ENCODE assay signal across 31 cellular contexts in the genomic region with DNA sequence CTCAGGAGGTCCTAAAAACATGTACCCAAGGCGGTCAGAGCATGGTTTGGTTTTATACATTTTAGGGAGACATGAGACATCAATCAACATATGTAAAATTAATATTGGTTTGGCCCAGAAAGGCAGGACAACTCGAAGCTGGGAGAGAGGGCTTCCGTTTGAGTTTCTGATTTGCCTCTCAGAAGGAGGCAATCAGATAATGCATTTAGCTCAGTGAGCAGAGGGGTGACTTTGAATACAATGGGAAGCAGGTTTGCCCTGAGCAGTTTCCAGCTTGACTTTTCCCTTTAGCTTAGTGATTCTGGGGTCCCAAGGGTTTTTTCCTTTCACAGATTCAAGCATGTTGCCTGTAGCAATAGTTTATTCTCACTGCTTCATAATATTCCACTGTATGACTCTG.
"Had no signal": no experiment of that assay in that cellular context is flagged by ENCODE, and none has a peak within 500 bp of the region (broad histone marks: within the 10 kb centered on the region; RNA-seq: fewer than 3 reads in every experiment).

No MANE protein-coding gene starts in this region.

- DNase-seq: activated CD4-positive, alpha-beta T cell treated with anti-CD3 and anti-CD28 coated beads for 48 hours; activated CD4-positive, alpha-beta T cell treated with anti-CD3 and anti-CD28 coated beads, Interleukin-2, amount 50 U/mL, for 48 hours; activated CD8-positive, alpha-beta memory T cell treated with anti-CD3 and anti-CD28 coated beads for 24 hours; activated gamma-delta T cell; activated naive CD4-positive, alpha-beta T cell treated with anti-CD3 and anti-CD28 coated beads, Interleukin-2, amount 10 ng/mL, durations not matched to agents 7 days and 5 days; activated naive CD8-positive, alpha-beta T cell treated with anti-CD3 and anti-CD28 coated beads, Interleukin-2, amount 10 ng/mL, durations not matched to agents 7 days and 5 days; caudate nucleus; cortex of kidney; effector memory CD8-positive, alpha-beta T cell; foreskin fibroblast; heart right ventricle; kidney glomerular epithelial cell; left lung; lower lobe of right lung; mucosa of descending colon; retina; stimulated activated CD4-positive, alpha-beta T cell treated with anti-CD3 and anti-CD28 coated beads, Interleukin-12 subunit alpha, Interleukin-12 subunit beta, amount 100 ng/mL, for 4 hours; stimulated activated CD4-positive, alpha-beta T cell treated with anti-CD3 and anti-CD28 coated beads, Interleukin-4, amount 100 ng/mL, for 1 hour; T-helper 1 cell; upper lobe of left lung had no signal

- H3K27me3 ChIP-seq: ascending aorta, heart right ventricle, left lung, upper lobe of left lung, vagina had no signal

- H3K4me3 ChIP-seq: ascending aorta, heart right ventricle, left lung, lower lobe of right lung, mucosa of descending colon, prostate gland, skin epidermis, upper lobe of left lung, vagina had no signal

- H3K27ac Mint-ChIP-seq: activated naive CD4-positive, alpha-beta T cell treated with anti-CD3 and anti-CD28 coated beads, Interleukin-2, amount 10 ng/mL, durations not matched to agents 7 days and 5 days; activated naive CD8-positive, alpha-beta T cell treated with anti-CD3 and anti-CD28 coated beads, Interleukin-2, amount 10 ng/mL, durations not matched to agents 7 days and 5 days; brain; effector memory CD8-positive, alpha-beta T cell; natural killer cell treated with Interleukin-12 subunit alpha and Interleukin-12 subunit beta and Interleukin-15 and Interleukin-18, amount 100 ng/mL, for 72 hours; stimulated activated naive CD8-positive, alpha-beta T cell treated with anti-CD3 and anti-CD28 coated beads, Interleukin-15, Interleukin-2, amounts not matched to agents 100 ng/mL and 50 ng/mL, for 24 hours; T-helper 2 cell treated with Interferon-gamma antibody and Interleukin-4, amounts not matched to agents 5 μg/mL and 100 μg/mL, for 36 hours had no signal

- ATAC-seq: activated CD4-positive, CD25-positive, alpha-beta regulatory T cell treated with anti-CD3 and anti-CD28 coated beads, Interleukin-2, amount 50 U/mL, for 24 hours; effector memory CD8-positive, alpha-beta T cell; esophagus mucosa; heart right ventricle; left lung; lower lobe of right lung; mucosa of descending colon; natural killer cell treated with Interleukin-12 subunit alpha and Interleukin-12 subunit beta and Interleukin-15 and Interleukin-18, amount 100 ng/mL, for 72 hours; sciatic nerve had no signal

- H3K27ac ChIP-seq: ascending aorta, heart right ventricle, lower lobe of right lung, prostate gland, skin epidermis, upper lobe of left lung, vagina had no signal

- H3K27me3 Mint-ChIP-seq: brain; effector memory CD8-positive, alpha-beta T cell; natural killer cell treated with Interleukin-12 subunit alpha and Interleukin-12 subunit beta and Interleukin-15 and Interleukin-18, amount 100 ng/mL, for 72 hours had no signal

- H3K4me3 Mint-ChIP-seq: activated naive CD4-positive, alpha-beta T cell treated with anti-CD3 and anti-CD28 coated beads, Interleukin-2, amount 10 ng/mL, durations not matched to agents 7 days and 5 days; activated naive CD8-positive, alpha-beta T cell treated with anti-CD3 and anti-CD28 coated beads, Interleukin-2, amount 10 ng/mL, durations not matched to agents 7 days and 5 days; brain; effector memory CD8-positive, alpha-beta T cell; natural killer cell treated with Interleukin-12 subunit alpha and Interleukin-12 subunit beta and Interleukin-15 and Interleukin-18, amount 100 ng/mL, for 72 hours; stimulated activated naive CD8-positive, alpha-beta T cell treated with anti-CD3 and anti-CD28 coated beads, Interleukin-15, Interleukin-2, amounts not matched to agents 100 ng/mL and 50 ng/mL, for 24 hours; T-helper 2 cell treated with Interferon-gamma antibody and Interleukin-4, amounts not matched to agents 5 μg/mL and 100 μg/mL, for 36 hours had no signal

- H3K36me3 ChIP-seq: ascending aorta, heart right ventricle, left lung, lower lobe of right lung, prostate gland, upper lobe of left lung, vagina had no signal

- H3K4me1 ChIP-seq: prostate gland had no signal
